Comparison of ENCODE assay signal across 15 cellular contexts in genomic region chr5:176659860-176660461, GRCh38. TPM values are rescaled to one million over a fixed set of nuclear protein-coding genes. Genes with fewer than 3 reads are reported as not detected.
DNase-seq lines count a peak whose midpoint lies in the region; ATAC-seq, FAIRE-seq and TF ChIP-seq lines count a peak whose summit lies in the region.
"Had no signal": no experiment of that assay in that cellular context is flagged by ENCODE, and none has a peak within 500 bp of the region (broad histone marks: within the 10 kb centered on the region; RNA-seq: fewer than 3 reads in every experiment).

No MANE protein-coding gene starts in this region.

- POLR2A ChIA-PET in activated naive CD8-positive, alpha-beta T cell treated with anti-CD3 and anti-CD28 coated beads, Interleukin-2, amount 10 ng/mL, durations not matched to agents 7 days and 5 days (lab: Charles Lee), result interaction anchor here (0.8 to 4.6 kb wide), 4 partner anchors 12 to 453 kb away, joined by 3 to 33 read pairs (median 4); partner anchors contain the start of gene TSPAN17
- POLR2A ChIA-PET in H1 (lab: Charles Lee; ENCODE audit: partially characterized antibody), result interaction anchor here (0.7 to 2.1 kb wide), 5 partner anchors 9 to 176 kb away, joined by 3 to 9 read pairs (median 4); no protein-coding TSS in a partner anchor

- no peak overlapping the region for H3K23ac ChIP-seq in H1 (ENCODE audit: insufficient read length)

- H3K4me3 ChIP-seq in H1 (ENCODE audit: extremely low read depth in 1 of 4, insufficient read depth in 2 of 4, low read depth in 3 of 4, low read length in 4 of 4) (no peak overlapping the region), mammary epithelial cell (replicated peaks in 1 of 3; ENCODE audit: insufficient read depth in 1 of 3, low read depth in 2 of 3, low read length in 3 of 3) (no peak overlapping the region)
- H3K4me3 ChIP-seq: GM23248, HAP-1, SJCRH30 had no signal

- H2AK5ac ChIP-seq in H1 (ENCODE audit: low read depth, low read length), result no peak overlapping the region

- ATAC-seq in activated naive CD8-positive, alpha-beta T cell treated with anti-CD3 and anti-CD28 coated beads, Interleukin-2, amount 10 ng/mL, durations not matched to agents 7 days and 5 days (ENCODE audit: low read depth), result no peak
- no peak for ATAC-seq in GM21529 (IDR thresholded peaks at IDR 0.05; ENCODE audit: unreplicated experiment)

- H3K4ac ChIP-seq in H1 (replicated peaks; ENCODE audit: insufficient read length, low read depth, low read length), result no peak overlapping the region

- peak; percentile 84 for FAIRE-seq in GM12891 (lab: Jason Lieb, UNC)
- FAIRE-seq in H1 (lab: Jason Lieb, UNC), result no peak
- peak; percentile 23 for FAIRE-seq in urothelium cell line (lab: Jason Lieb, UNC)
- FAIRE-seq: D721Med, RCC 7860 had no signal

- peaks cover 2% of the 10 kb centered on the region for H3K36me3 Mint-ChIP-seq in activated naive CD8-positive, alpha-beta T cell treated with anti-CD3 and anti-CD28 coated beads, Interleukin-2, amount 10 ng/mL, durations not matched to agents 7 days and 5 days
- no peaks in the 10 kb centered on the region for H3K36me3 Mint-ChIP-seq in activated naive CD8-positive, alpha-beta T cell treated with anti-CD3 and anti-CD28 coated beads for 36 hours

- TF ChIP-seq EP300 in H1 (IDR thresholded peaks at IDR 0.05; ENCODE audit: borderline replicate concordance in 1 of 2, low read depth in 2 of 2, low read length in 2 of 2), result no peak

- CTCF ChIA-PET in H1 (lab: Charles Lee; ENCODE audit: partially characterized antibody), result interaction anchor here (0.6 to 35.1 kb wide), 90 partner anchors 8 to 642 kb away, joined by 3 to 859 read pairs (median 6); partner anchors contain the start of genes FGFR4, HIGD2A, HK3 and NOP16
- CTCF ChIA-PET in mammary epithelial cell (lab: Charles Lee; ENCODE audit: low non-redundant PET), result interaction anchor here (0.6 to 1.2 kb wide), 10 partner anchors 13 to 932 kb away, joined by 3 to 7 read pairs (median 5); partner anchors contain the start of genes TMED9 and TSPAN17

- H2BK5ac ChIP-seq in H1 (ENCODE audit: low read depth, low read length), result no peak overlapping the region

- H3K79me2 ChIP-seq in H1 (ENCODE audit: control insufficient read depth in 1 of 2, insufficient read depth in 2 of 2, low read length in 2 of 2) (no peaks in the 10 kb centered on the region), mammary epithelial cell (ENCODE audit: insufficient read depth, low read length) (no peaks in the 10 kb centered on the region)

- peak overlapping the region; percentile 19 for H3K56ac ChIP-seq in H1 (replicated peaks; ENCODE audit: insufficient read length, low read depth, low read length)

- TF ChIP-seq CTCF in H1 (IDR thresholded peaks at IDR 0.05; ENCODE audit: control extremely low read depth in 1 of 3, insufficient read depth in 1 of 3, low read depth in 1 of 3, low read length in 3 of 3) (no peak), mammary epithelial cell (conservative IDR thresholded peaks at IDR 0.05 in 1 of 2, IDR thresholded peaks at IDR 0.05 in 1 of 2; ENCODE audit: extremely low read depth in 1 of 2, insufficient read depth in 1 of 2, low read depth in 1 of 2, low read length in 2 of 2) (no peak)

- H3K27me3 ChIP-seq in H1 (replicated peaks in 1 of 4; ENCODE audit: control insufficient read depth in 3 of 4, extremely low read depth in 1 of 4, insufficient read depth in 3 of 4, low read length in 3 of 4), result no peaks in the 10 kb centered on the region
- H3K27me3 ChIP-seq in mammary epithelial cell (ENCODE audit: insufficient read depth, low read length), result no peaks in the 10 kb centered on the region
- H3K27me3 ChIP-seq: BLaER1, SJCRH30 had no signal

- DNase-seq in activated naive CD8-positive, alpha-beta T cell treated with anti-CD3 and anti-CD28 coated beads, Interleukin-2, amount 10 ng/mL, durations not matched to agents 7 days and 5 days, result no peak
- DNase-seq in activated naive CD8-positive, alpha-beta T cell treated with anti-CD3 and anti-CD28 coated beads for 36 hours, result no peak
- no peak for DNase-seq in GM12891 (ENCODE audit: insufficient read length, low spot score)
- DNase-seq in H1 (ENCODE audit: low read depth in 1 of 2, low spot score in 2 of 2), result no peak
- DNase-seq in urothelium cell line (ENCODE audit: low spot score), result no peak
- DNase-seq in mammary epithelial cell, result no peak

- H2BK12ac ChIP-seq in H1 (ENCODE audit: low read depth, low read length), result no peak overlapping the region; the same call in 1 of the 2 replicates

- H2BK20ac ChIP-seq in H1 (ENCODE audit: low read length), result no peak overlapping the region

- H3K27ac Mint-ChIP-seq in activated naive CD8-positive, alpha-beta T cell treated with anti-CD3 and anti-CD28 coated beads, Interleukin-2, amount 10 ng/mL, durations not matched to agents 7 days and 5 days, result peak overlapping the region; percentile 60
- no peak overlapping the region for H3K27ac Mint-ChIP-seq in activated naive CD8-positive, alpha-beta T cell treated with anti-CD3 and anti-CD28 coated beads for 36 hours

- H3K9me3 ChIP-seq in H1 (ENCODE audit: insufficient read depth in 2 of 2, low read depth in 1 of 2, low read length in 1 of 2) (no peaks in the 10 kb centered on the region), mammary epithelial cell (replicated peaks; ENCODE audit: insufficient read depth, low read length) (no peaks in the 10 kb centered on the region)
- H3K9me3 ChIP-seq: BLaER1, HAP-1, SJCRH30 had no signal

- dilution Hi-C loops in mammary epithelial cell (cut with HindIII; ENCODE audit: low sequenced_read_pairs), result no loop called here

- TF ChIP-seq POLR2A in GM12891 (IDR thresholded peaks at IDR 0.05; ENCODE audit: low read depth, low read length) (no peak), H1 (IDR thresholded peaks at IDR 0.05; ENCODE audit: control extremely low read depth in 1 of 2, low read depth in 2 of 2, low read length in 2 of 2) (no peak)

- H3K79me1 ChIP-seq in H1 (ENCODE audit: low read depth, low read length), result no peaks in the 10 kb centered on the region

- no peak overlapping the region for H3K14ac ChIP-seq in H1 (ENCODE audit: insufficient read length)

- BruUV-seq in mammary epithelial cell (replicated peaks; lab: Mats Ljungman, UMichigan), result no TSS peak

- no peak overlapping the region for H3K9ac ChIP-seq in H1 (replicated peaks in 1 of 4; ENCODE audit: extremely low read depth in 1 of 4, low read depth in 3 of 4, low read length in 3 of 4)
- no peak overlapping the region for H3K9ac ChIP-seq in mammary epithelial cell (ENCODE audit: insufficient read depth, low read length)
- H3K9ac ChIP-seq: BLaER1, GM23248 had no signal

- H2BK15ac ChIP-seq in H1 (ENCODE audit: low read length), result no peak overlapping the region

- no peak overlapping the region for H4K5ac ChIP-seq in H1 (ENCODE audit: insufficient read length, low read depth, low read length)

- no peak for TF ChIP-seq RAD21 in H1 (IDR thresholded peaks at IDR 0.05 in 1 of 2, conservative IDR thresholded peaks at IDR 0.05 in 1 of 2; ENCODE audit: low read depth in 2 of 2, low read length in 2 of 2)

- H3K27ac ChIP-seq in H1 (ENCODE audit: low read depth, low read length) (no peak overlapping the region), mammary epithelial cell (ENCODE audit: insufficient read depth, low read depth, low read length) (no peak overlapping the region)
- H3K27ac ChIP-seq: GM23248, SJCRH30 had no signal

- no peak overlapping the region for H4K91ac ChIP-seq in H1 (replicated peaks; ENCODE audit: insufficient read length, low read length)

- H3K4me3 Mint-ChIP-seq in activated naive CD8-positive, alpha-beta T cell treated with anti-CD3 and anti-CD28 coated beads, Interleukin-2, amount 10 ng/mL, durations not matched to agents 7 days and 5 days, result peak overlapping the region; percentile 20
- no peak overlapping the region for H3K4me3 Mint-ChIP-seq in activated naive CD8-positive, alpha-beta T cell treated with anti-CD3 and anti-CD28 coated beads for 36 hours

- no peak overlapping the region for H3K4me2 ChIP-seq in H1 (ENCODE audit: insufficient read depth in 1 of 2, low read depth in 2 of 2, low read length in 2 of 2)
- H3K4me2 ChIP-seq in mammary epithelial cell (ENCODE audit: insufficient read depth, low read depth, low read length), result no peak overlapping the region

- peaks cover 4% of the 10 kb centered on the region; the same call in 1 of the 2 replicates for H3K23me2 ChIP-seq in H1 (ENCODE audit: low read depth, low read length)

- H3K18ac ChIP-seq in H1 (ENCODE audit: extremely low read depth, low read length), result no peak overlapping the region

- H4K8ac ChIP-seq in H1 (ENCODE audit: extremely low read depth, insufficient read depth, low read length), result no peak overlapping the region

- H2BK120ac ChIP-seq in H1 (replicated peaks; ENCODE audit: low read depth, low read length), result no peak overlapping the region

- no peaks in the 10 kb centered on the region for H3K9me3 Mint-ChIP-seq in activated naive CD8-positive, alpha-beta T cell treated with anti-CD3 and anti-CD28 coated beads, Interleukin-2, amount 10 ng/mL, durations not matched to agents 7 days and 5 days
- H3K9me3 Mint-ChIP-seq in activated naive CD8-positive, alpha-beta T cell treated with anti-CD3 and anti-CD28 coated beads for 36 hours, result no peaks in the 10 kb centered on the region

- H3K27me3 Mint-ChIP-seq in activated naive CD8-positive, alpha-beta T cell treated with anti-CD3 and anti-CD28 coated beads, Interleukin-2, amount 10 ng/mL, durations not matched to agents 7 days and 5 days, result peaks cover 12% of the 10 kb centered on the region
- peaks cover 7% of the 10 kb centered on the region for H3K27me3 Mint-ChIP-seq in activated naive CD8-positive, alpha-beta T cell treated with anti-CD3 and anti-CD28 coated beads for 36 hours

- H2AFZ ChIP-seq in H1 (ENCODE audit: low read length) (no peak overlapping the region), mammary epithelial cell (ENCODE audit: low read depth, low read length) (no peak overlapping the region)
- H2AFZ ChIP-seq: GM23248 had no signal

- WGBS in H1 (ENCODE audit: extremely low coverage in 1 of 2, insufficient coverage in 1 of 2, insufficient read length in 1 of 2, insufficient replicate concordance in 2 of 2, low coverage in 1 of 2, low lambda C conversion rate in 2 of 2, missing lambda C conversion rate in 1 of 2), 2 experiments, result 75 to 100% methylated on average over 1 to 4 of the region's 4 CpGs
- WGBS in mammary epithelial cell (ENCODE audit: low coverage, missing lambda C conversion rate), result 58% methylated on average over 2 of the region's 4 CpGs

- peaks cover 27% of the 10 kb centered on the region for H3K4me1 Mint-ChIP-seq in activated naive CD8-positive, alpha-beta T cell treated with anti-CD3 and anti-CD28 coated beads, Interleukin-2, amount 10 ng/mL, durations not matched to agents 7 days and 5 days
- H3K4me1 Mint-ChIP-seq in activated naive CD8-positive, alpha-beta T cell treated with anti-CD3 and anti-CD28 coated beads for 36 hours, result peaks cover 31% of the 10 kb centered on the region

- intact Hi-C loops in mammary epithelial cell (cut with micrococcal nuclease), result loop anchor here (2.0 to 10.0 kb wide), 4 partner anchors 157 to 645 kb away; partner anchors contain the start of genes HK3, PRELID1 and RAB24

- in situ Hi-C loops in mammary epithelial cell (cut with MboI; ENCODE audit: low sequenced_read_pairs in 2 of 2), result loop anchor here (10.0 to 25.0 kb wide), 4 partner anchors 252 to 602 kb away; no protein-coding TSS in a partner anchor

- H3K4me1 ChIP-seq in H1 (replicated peaks in 1 of 4; ENCODE audit: control insufficient read depth in 3 of 4, insufficient read depth in 4 of 4, low read length in 3 of 4), result peaks cover 0 to 11% (median 7%) of the 10 kb centered on the region in 4 experiments; a peak in 6 of 7 replicates
- no peaks in the 10 kb centered on the region for H3K4me1 ChIP-seq in mammary epithelial cell (ENCODE audit: insufficient read depth, low read length)
- H3K4me1 ChIP-seq: HAP-1, SJCRH30 had no signal

- H3K36me3 ChIP-seq in H1 (ENCODE audit: control insufficient read depth in 2 of 4, insufficient read depth in 4 of 4, low read length in 3 of 4) (no peaks in the 10 kb centered on the region; a peak in 1 of 8 replicates), mammary epithelial cell (ENCODE audit: insufficient read depth, low read length) (no peaks in the 10 kb centered on the region)
- H3K36me3 ChIP-seq: HAP-1, SJCRH30 had no signal

- H4K20me1 ChIP-seq in H1 (replicated peaks in 1 of 2; ENCODE audit: control insufficient read depth in 1 of 2, insufficient read depth in 2 of 2, low read length in 2 of 2) (peaks cover 0 to 4% of the 10 kb centered on the region in 2 experiments), mammary epithelial cell (ENCODE audit: insufficient read depth, low read length) (no peaks in the 10 kb centered on the region)

RNA-seq across cellular contexts. Expression of gene TSPAN17, which starts 12.7 kb away (rescaled TPM):
- total RNA-seq in activated naive CD8-positive, alpha-beta T cell treated with anti-CD3 and anti-CD28 coated beads, Interleukin-2, amount 10 ng/mL, durations not matched to agents 7 days and 5 days, result 10 to 100 TPM; 39.6 to 40.7 TPM
- total RNA-seq in activated naive CD8-positive, alpha-beta T cell treated with anti-CD3 and anti-CD28 coated beads for 36 hours, result 10 to 100 TPM; 25.3 to 28.6 TPM
- polyA plus RNA-seq in GM12891 (2012; ENCODE audit: low read depth, missing spikeins), result 8.9 TPM
- 53.7 and 54.7 TPM in 2 replicates for total RNA-seq in H1 (2021; fragmentation: NEBNext Ultra II Directional; extraction: Animal tissue kit (Norgen Biotek cat#: 25700))
- polyA plus RNA-seq in H1 (2011; rRNA removed) (41.5 and 54.8 TPM in 2 replicates), mammary epithelial cell (39.2 TPM)
- 55.9 TPM for polyA plus RNA-seq in H1 (2011; cell fraction: cytosol; rRNA removed)
- 75.9 TPM for polyA plus RNA-seq in H1 (2011; cell fraction: nucleus; rRNA removed)
- 34.3 to 51.2 TPM (median 49.7 TPM) in 4 replicates for polyA plus RNA-seq in H1 (2012, experiment 1 of 2)
- 65.9 TPM for polyA plus RNA-seq in H1 (2012, experiment 2 of 2)
- 29.8 TPM for polyA plus RNA-seq in H1 (2013, experiment 1 of 2)
- polyA plus RNA-seq in H1 (2013, experiment 2 of 2), result 33.1 TPM
- 50.7 and 74.4 TPM in 2 replicates for polyA minus RNA-seq in H1 (2011; rRNA and poly(A)+ RNA removed)
- 32.1 TPM for polyA minus RNA-seq in H1 (2011; cell fraction: cytosol; rRNA and poly(A)+ RNA removed)
- polyA minus RNA-seq in H1 (2011; cell fraction: nucleus; rRNA and poly(A)+ RNA removed), result 29.1 TPM
- total RNA-seq in mammary epithelial cell, result 10 to 100 TPM; 47.4 to 48.8 TPM
- polyA minus RNA-seq in mammary epithelial cell, result 36.0 TPM

RNA-seq across cellular contexts. Expression of gene EIF4E1B, which starts 29.5 kb away (rescaled TPM):
- total RNA-seq in activated naive CD8-positive, alpha-beta T cell treated with anti-CD3 and anti-CD28 coated beads, Interleukin-2, amount 10 ng/mL, durations not matched to agents 7 days and 5 days, result not detected
- total RNA-seq in activated naive CD8-positive, alpha-beta T cell treated with anti-CD3 and anti-CD28 coated beads for 36 hours, result not detected
- polyA plus RNA-seq in GM12891 (2012; ENCODE audit: low read depth, missing spikeins), result not detected
- 0.63 and 0.97 TPM in 2 replicates for total RNA-seq in H1 (2021; fragmentation: NEBNext Ultra II Directional; extraction: Animal tissue kit (Norgen Biotek cat#: 25700))
- 1.3 and 1.9 TPM in 2 replicates for polyA plus RNA-seq in H1 (2011; rRNA removed)
- polyA plus RNA-seq in H1 (2011; cell fraction: cytosol; rRNA removed), result 3.3 TPM
- 4.1 TPM for polyA plus RNA-seq in H1 (2011; cell fraction: nucleus; rRNA removed)
- 2.1 to 3.5 TPM (median 2.7 TPM) in 4 replicates for polyA plus RNA-seq in H1 (2012, experiment 1 of 2)
- 1.1 TPM for polyA plus RNA-seq in H1 (2012, experiment 2 of 2)
- polyA plus RNA-seq in H1 (2013, experiment 1 of 2), result 0.53 TPM
- 0.77 TPM for polyA plus RNA-seq in H1 (2013, experiment 2 of 2)
- 0.54 and 0.80 TPM in 2 replicates for polyA minus RNA-seq in H1 (2011; rRNA and poly(A)+ RNA removed)
- not detected for polyA minus RNA-seq in H1 (2011; cell fraction: cytosol; rRNA and poly(A)+ RNA removed)
- polyA minus RNA-seq in H1 (2011; cell fraction: nucleus; rRNA and poly(A)+ RNA removed), result 1.00 TPM
- not detected for total RNA-seq in mammary epithelial cell
- not detected for polyA plus RNA-seq in mammary epithelial cell
- not detected for polyA minus RNA-seq in mammary epithelial cell
- total RNA-seq: A673, GM23248, M059J, SJCRH30 had no signal
- polyA plus RNA-seq: GM23248 had no signal

RNA-seq across cellular contexts. Expression of gene SNCB, which starts 29.6 kb away (rescaled TPM):
- total RNA-seq in activated naive CD8-positive, alpha-beta T cell treated with anti-CD3 and anti-CD28 coated beads, Interleukin-2, amount 10 ng/mL, durations not matched to agents 7 days and 5 days, result under 1 TPM in 1 of 2 experiments, not detected in 1; 0.28 TPM
- under 1 TPM; 0.46 to 0.80 TPM for total RNA-seq in activated naive CD8-positive, alpha-beta T cell treated with anti-CD3 and anti-CD28 coated beads for 36 hours
- polyA plus RNA-seq in GM12891 (2012; ENCODE audit: low read depth, missing spikeins), result 0.06 TPM
- total RNA-seq in H1 (2021; fragmentation: NEBNext Ultra II Directional; extraction: Animal tissue kit (Norgen Biotek cat#: 25700)), result 5.9 and 6.9 TPM in 2 replicates
- polyA plus RNA-seq in H1 (2011; rRNA removed) (4.2 and 8.9 TPM in 2 replicates), mammary epithelial cell (0.42 TPM)
- polyA plus RNA-seq in H1 (2011; cell fraction: cytosol; rRNA removed), result 5.6 TPM
- 4.7 TPM for polyA plus RNA-seq in H1 (2011; cell fraction: nucleus; rRNA removed)
- 4.3 to 7.8 TPM (median 6.9 TPM) in 4 replicates for polyA plus RNA-seq in H1 (2012, experiment 1 of 2)
- 8.0 TPM for polyA plus RNA-seq in H1 (2012, experiment 2 of 2)
- polyA plus RNA-seq in H1 (2013, experiment 1 of 2), result 6.2 TPM
- 5.8 TPM for polyA plus RNA-seq in H1 (2013, experiment 2 of 2)
- polyA minus RNA-seq in H1 (2011; rRNA and poly(A)+ RNA removed), result 0.41 and 0.54 TPM in 2 replicates
- polyA minus RNA-seq in H1 (2011; cell fraction: cytosol; rRNA and poly(A)+ RNA removed), result 3.1 TPM
- 2.5 TPM for polyA minus RNA-seq in H1 (2011; cell fraction: nucleus; rRNA and poly(A)+ RNA removed)
- total RNA-seq in mammary epithelial cell, result 1 to 10 TPM in 1 of 2 donors, not detected in 1; 1.2 TPM
- not detected for polyA minus RNA-seq in mammary epithelial cell
- total RNA-seq: A673, GM23248, M059J, SJCRH30 had no signal
- polyA plus RNA-seq: GM23248 had no signal

RNA-seq across cellular contexts. Expression of gene GPRIN1, which starts 50.0 kb away (rescaled TPM):
- 1 to 10 TPM; 1.5 to 1.6 TPM for total RNA-seq in activated naive CD8-positive, alpha-beta T cell treated with anti-CD3 and anti-CD28 coated beads, Interleukin-2, amount 10 ng/mL, durations not matched to agents 7 days and 5 days
- 1 to 10 TPM; 1.5 to 1.7 TPM for total RNA-seq in activated naive CD8-positive, alpha-beta T cell treated with anti-CD3 and anti-CD28 coated beads for 36 hours
- 1.7 TPM for polyA plus RNA-seq in GM12891 (2012; ENCODE audit: low read depth, missing spikeins)
- 12.0 and 12.8 TPM in 2 replicates for total RNA-seq in H1 (2021; fragmentation: NEBNext Ultra II Directional; extraction: Animal tissue kit (Norgen Biotek cat#: 25700))
- polyA plus RNA-seq in H1 (2011; rRNA removed) (3.3 TPM in 2 replicates), mammary epithelial cell (3.7 TPM)
- 3.3 TPM for polyA plus RNA-seq in H1 (2011; cell fraction: cytosol; rRNA removed)
- 4.2 TPM for polyA plus RNA-seq in H1 (2011; cell fraction: nucleus; rRNA removed)
- polyA plus RNA-seq in H1 (2012, experiment 1 of 2), result 7.7 to 10.1 TPM (median 8.3 TPM) in 4 replicates
- polyA plus RNA-seq in H1 (2012, experiment 2 of 2), result 9.6 TPM
- polyA plus RNA-seq in H1 (2013, experiment 1 of 2), result 8.3 TPM
- polyA plus RNA-seq in H1 (2013, experiment 2 of 2), result 8.3 TPM
- polyA minus RNA-seq in H1 (2011; rRNA and poly(A)+ RNA removed), result 3.9 and 5.1 TPM in 2 replicates
- 6.2 TPM for polyA minus RNA-seq in H1 (2011; cell fraction: cytosol; rRNA and poly(A)+ RNA removed)
- 5.3 TPM for polyA minus RNA-seq in H1 (2011; cell fraction: nucleus; rRNA and poly(A)+ RNA removed)
- 1 to 10 TPM; 4.7 to 8.7 TPM for total RNA-seq in mammary epithelial cell
- 7.2 TPM for polyA minus RNA-seq in mammary epithelial cell
